ENCODE assay signal across 8 cellular contexts in genomic region chr19:8592231-8593009, GRCh38. TPM values are rescaled to one million over a fixed set of nuclear protein-coding genes. Genes with fewer than 3 reads are reported as not detected.
DNase-seq lines count a peak whose midpoint lies in the region; ATAC-seq and TF ChIP-seq lines count a peak whose summit lies in the region.

No MANE protein-coding gene starts in this region.

- CTCF ChIA-PET in CD4-positive, alpha-beta memory T cell (lab: Charles Lee; ENCODE audit: partially characterized antibody) = interaction anchor here (0.9 to 4.3 kb wide), 7 partner anchors 12 to 76 kb away, joined by 3 to 36 read pairs (median 4); partner anchors contain the start of gene MYO1F

- H3K27me3 ChIP-seq in CD4-positive, alpha-beta memory T cell (ENCODE audit: insufficient read depth, low read length) = no peaks in the 10 kb centered on the region
- no peaks in the 10 kb centered on the region for H3K27me3 ChIP-seq in mucosa of rectum (ENCODE audit: control insufficient read depth in 2 of 2, insufficient read depth in 2 of 2, low read length in 2 of 2)
- peaks cover 73% of the 10 kb centered on the region for H3K27me3 ChIP-seq in MM.1S (replicated peaks; ENCODE audit: insufficient read depth, low read length)

- peak overlapping the region in 1 of 2 donors; percentile 0 for H3K9ac ChIP-seq in mucosa of rectum (ENCODE audit: low read depth in 1 of 2, low read length in 2 of 2)
- H3K9ac ChIP-seq in MM.1S (ENCODE audit: low read length) = no peak overlapping the region

- H3K36me3 ChIP-seq in CD4-positive, alpha-beta memory T cell (ENCODE audit: insufficient read depth, low read length) = no peaks in the 10 kb centered on the region
- H3K36me3 ChIP-seq in mucosa of rectum (ENCODE audit: control insufficient read depth in 2 of 2, insufficient read depth in 2 of 2, low read length in 2 of 2) (peaks cover 0 to 3% of the 10 kb centered on the region in 2 donors), MM.1S (replicated peaks; ENCODE audit: insufficient read depth, low read length) (no peaks in the 10 kb centered on the region)

- H3K4me3 ChIP-seq in CD4-positive, alpha-beta memory T cell (ENCODE audit: low read length in 2 of 2) = peak overlapping the region; percentile 18 to 73
- H3K4me3 ChIP-seq in mucosa of rectum (ENCODE audit: low read length in 2 of 2) (peak overlapping the region; percentile 20 to 65), MM.1S (ENCODE audit: low read length) (no peak overlapping the region)

- peak; percentile 96 to 97 (median 96) for DNase-seq in CD4-positive, alpha-beta memory T cell
- DNase-seq in NCI-H526 treated with DMSO at 0.1 percent for 48 hours (lab: John Stamatoyannopoulos, UW) (peak; percentile 6), fibroblast of gingiva (ENCODE audit: low read depth) (peak; percentile 29), MM.1S (no peak)
- DNase-seq in activated T-cell treated with anti-CD3 and anti-CD28 coated beads, Interleukin-2, amount 50 U/mL, for 24 hours = peak; percentile 98
- peak; percentile 86 to 92 for DNase-seq in stimulated activated CD8-positive, alpha-beta memory T cell treated with anti-CD3 and anti-CD28 coated beads, Interleukin-15, amount 100 ng/mL, for 48 hours (ENCODE audit: low read depth in 2 of 2)

- no peaks in the 10 kb centered on the region for H3F3A ChIP-seq in MM.1S (ENCODE audit: insufficient read depth, low read length)

- no peaks in the 10 kb centered on the region for H4K20me1 ChIP-seq in MM.1S (ENCODE audit: insufficient read depth, low read length)

- H3K27ac Mint-ChIP-seq in CD4-positive, alpha-beta memory T cell = peak overlapping the region; percentile 75 to 95 (median 90)
- peak overlapping the region; percentile 61 for H3K27ac Mint-ChIP-seq in activated T-cell treated with anti-CD3 and anti-CD28 coated beads, Interleukin-2, amount 50 U/mL, for 24 hours

- H2AFZ ChIP-seq in MM.1S (ENCODE audit: low read length) = no peak overlapping the region

- no peak for TF ChIP-seq CTCF in MM.1S (IDR thresholded peaks at IDR 0.05; ENCODE audit: low read length)

- intact Hi-C loops in CD4-positive, alpha-beta memory T cell (cut with micrococcal nuclease) = loop anchor here (2.0 kb wide), 1 partner anchor 18 kb away; the partner anchor contains the start of gene ADAMTS10

- peaks cover 16 to 30% (median 22%) of the 10 kb centered on the region in 4 donors for H3K4me1 Mint-ChIP-seq in CD4-positive, alpha-beta memory T cell
- H3K4me1 Mint-ChIP-seq in activated T-cell treated with anti-CD3 and anti-CD28 coated beads, Interleukin-2, amount 50 U/mL, for 24 hours (ENCODE audit: low read depth) = peaks cover 22% of the 10 kb centered on the region

- H3K4me3 Mint-ChIP-seq in CD4-positive, alpha-beta memory T cell = peak overlapping the region; percentile 82 to 90 (median 88)
- peak overlapping the region; percentile 69 for H3K4me3 Mint-ChIP-seq in activated T-cell treated with anti-CD3 and anti-CD28 coated beads, Interleukin-2, amount 50 U/mL, for 24 hours

- H3K79me2 ChIP-seq in MM.1S (ENCODE audit: low read length) = no peaks in the 10 kb centered on the region

- H3K36me3 Mint-ChIP-seq in CD4-positive, alpha-beta memory T cell = peaks cover 14 to 17% of the 10 kb centered on the region in 2 donors
- H3K36me3 Mint-ChIP-seq in activated T-cell treated with anti-CD3 and anti-CD28 coated beads, Interleukin-2, amount 50 U/mL, for 24 hours (ENCODE audit: low read depth) = peaks cover 3% of the 10 kb centered on the region

- peaks cover 0 to 5% (median 0%) of the 10 kb centered on the region in 8 donors for H3K9me3 Mint-ChIP-seq in CD4-positive, alpha-beta memory T cell
- H3K9me3 Mint-ChIP-seq in activated T-cell treated with anti-CD3 and anti-CD28 coated beads, Interleukin-2, amount 50 U/mL, for 24 hours = no peaks in the 10 kb centered on the region

- H3K27ac ChIP-seq in CD4-positive, alpha-beta memory T cell (ENCODE audit: low read depth, low read length) = no peak overlapping the region
- H3K27ac ChIP-seq in mucosa of rectum (ENCODE audit: low read depth in 2 of 2, low read length in 2 of 2) (no peak overlapping the region), MM.1S (ENCODE audit: low read length) (no peak overlapping the region)

- H3K9me3 ChIP-seq in CD4-positive, alpha-beta memory T cell (ENCODE audit: control insufficient read depth in 1 of 2, low read length in 2 of 2) = no peaks in the 10 kb centered on the region
- H3K9me3 ChIP-seq in mucosa of rectum (ENCODE audit: control insufficient read depth in 2 of 2, low read length in 2 of 2) (peaks cover 4 to 5% of the 10 kb centered on the region in 2 donors), MM.1S (replicated peaks; ENCODE audit: insufficient read depth, low read length) (0 out of 2 replicates have a peak, but pooled peaks cover 6% of the 10 kb centered on the region)

- POLR2A ChIA-PET in CD4-positive, alpha-beta memory T cell (lab: Charles Lee; ENCODE audit: partially characterized antibody) = interaction anchor here (0.5 to 2.1 kb wide), 5 partner anchors 11 to 20 kb away, joined by 3 to 6 read pairs (median 4); partner anchors contain the start of gene MYO1F

- H3K4me1 ChIP-seq in CD4-positive, alpha-beta memory T cell (ENCODE audit: insufficient read depth, low read length) = peaks cover 19% of the 10 kb centered on the region
- peaks cover 4 to 6% of the 10 kb centered on the region in 2 donors for H3K4me1 ChIP-seq in mucosa of rectum (ENCODE audit: control insufficient read depth in 2 of 2, insufficient read depth in 2 of 2, low read length in 2 of 2)
- H3K4me1 ChIP-seq in MM.1S (ENCODE audit: low read length) = no peaks in the 10 kb centered on the region

- H3K4me2 ChIP-seq in MM.1S (ENCODE audit: low read depth, low read length) = no peak overlapping the region

- H3K27me3 Mint-ChIP-seq in CD4-positive, alpha-beta memory T cell = no peaks in the 10 kb centered on the region
- no peaks in the 10 kb centered on the region for H3K27me3 Mint-ChIP-seq in activated T-cell treated with anti-CD3 and anti-CD28 coated beads, Interleukin-2, amount 50 U/mL, for 24 hours

- no peak for ATAC-seq in HG02981 (IDR thresholded peaks at IDR 0.05; ENCODE audit: unreplicated experiment)

- H3K9me2 ChIP-seq in MM.1S (replicated peaks; ENCODE audit: insufficient read depth, low read length) = no peaks in the 10 kb centered on the region

RNA-seq across cellular contexts. Expression of gene MYO1F, which starts 15.2 kb away (rescaled TPM):
- total RNA-seq in CD4-positive, alpha-beta memory T cell = 100 to 1,000 TPM; 329 to 359 TPM
- polyA plus RNA-seq in CD4-positive, alpha-beta memory T cell = 100 to 1,000 TPM in 1 of 2 donors, 10 to 100 TPM in 1; 35.9 to 112 TPM

RNA-seq across cellular contexts. Expression of gene ADAMTS10, which starts 18.1 kb away (rescaled TPM):
- 10 to 100 TPM; 66.0 to 67.2 TPM for total RNA-seq in CD4-positive, alpha-beta memory T cell
- polyA plus RNA-seq in CD4-positive, alpha-beta memory T cell = 1 to 10 TPM in 1 of 2 donors, under 1 TPM in 1; 0.59 to 2.2 TPM

RNA-seq across cellular contexts. Expression of gene NFILZ, which starts 38.0 kb away (rescaled TPM):
- total RNA-seq in CD4-positive, alpha-beta memory T cell = not detected
- polyA plus RNA-seq in CD4-positive, alpha-beta memory T cell = not detected
